8 cellular contexts compared by ENCODE assay signal in genomic region chr2:64562148-64562784, GRCh38. TPM values are rescaled to one million over a fixed set of nuclear protein-coding genes. Genes with fewer than 3 reads are reported as not detected.
DNase-seq lines count a peak whose midpoint lies in the region; ATAC-seq and TF ChIP-seq lines count a peak whose summit lies in the region.

No MANE protein-coding gene starts in this region.

- TF ChIP-seq CTCF in endodermal cell (conservative IDR thresholded peaks at IDR 0.05) = peak; percentile 43

- WGBS in endodermal cell (ENCODE audit: insufficient coverage in 1 of 2, insufficient read length in 1 of 2), 2 experiments = 96% methylated on average over 2 of the region's 2 CpGs; no CpG with 5 or more reads in 1 of the 2 experiments

- H3K4me3 ChIP-seq in endodermal cell (ENCODE audit: low read length) = no peak overlapping the region

- no peak for ATAC-seq in GM19397 (IDR thresholded peaks at IDR 0.05; ENCODE audit: unreplicated experiment)

- H3K9me3 Mint-ChIP-seq in endodermal cell = no peaks in the 10 kb centered on the region

- peaks cover 5% of the 10 kb centered on the region for H3K36me3 Mint-ChIP-seq in endodermal cell (ENCODE audit: low read depth)

- H3K4me1 ChIP-seq in endodermal cell (ENCODE audit: control insufficient read depth, insufficient read depth, low read length) = no peaks in the 10 kb centered on the region

- H3K4me3 Mint-ChIP-seq in endodermal cell = no peak overlapping the region

- H3K9me3 ChIP-seq in endodermal cell (ENCODE audit: control insufficient read depth, low read length) = no peaks in the 10 kb centered on the region

- no peak overlapping the region for H3K27ac Mint-ChIP-seq in endodermal cell

- no peaks in the 10 kb centered on the region for H3K27me3 ChIP-seq in endodermal cell (ENCODE audit: control insufficient read depth, insufficient read depth, low read length, poor library complexity, severe bottlenecking)

- H3K36me3 ChIP-seq in endodermal cell (ENCODE audit: control insufficient read depth, insufficient read depth, low read length) = no peaks in the 10 kb centered on the region

- no peaks in the 10 kb centered on the region for H3K27me3 Mint-ChIP-seq in endodermal cell (ENCODE audit: insufficient read depth)

- H3K27ac ChIP-seq in endodermal cell (ENCODE audit: low read depth, low read length) = no peak overlapping the region

- peaks cover 12% of the 10 kb centered on the region for H3K4me1 Mint-ChIP-seq in endodermal cell

- no peak overlapping the region for H3K9ac ChIP-seq in endodermal cell (ENCODE audit: extremely low read depth, low read length, poor library complexity, severe bottlenecking)

- DNase-seq in NCI-H146 (lab: John Stamatoyannopoulos, UW) (peak; percentile 26), NCI-H146 treated with DMSO at 0.1 percent for 48 hours (lab: John Stamatoyannopoulos, UW; ENCODE audit: unreplicated experiment) (no peak), NCI-H510A (lab: John Stamatoyannopoulos, UW) (peak; percentile 7), endodermal cell (no peak), renal cortical epithelial cell (ENCODE audit: low read depth) (peak; percentile 41), NCI-H526 treated with DMSO at 0.1 percent for 48 hours (lab: John Stamatoyannopoulos, UW) (no peak), hypothalamus (lab: John Stamatoyannopoulos, UW) (no peak)

RNA-seq across cellular contexts. Expression of gene AFTPH, which starts 38.1 kb away (rescaled TPM):
- total RNA-seq in endodermal cell (10 to 100 TPM; 13.7 to 21.5 TPM), renal cortical epithelial cell (53.8 and 67.2 TPM in 2 replicates)
- 20.9 TPM for polyA plus RNA-seq in endodermal cell (2013, experiment 1 of 2)
- 17.0 TPM for polyA plus RNA-seq in endodermal cell (2013, experiment 2 of 2)

Comparison
In these comparisons a context has a peak if more than half of its experiments do, and no peak if none do; other contexts are left out.
1. DNase-seq: peak in NCI-H146 (single experiment), NCI-H510A (single experiment) and renal cortical epithelial cell (single experiment); none in NCI-H146 treated with DMSO at 0.1 percent for 48 hours (single experiment), endodermal cell (single experiment), NCI-H526 treated with DMSO at 0.1 percent for 48 hours (single experiment) and hypothalamus (0 of 51).